Comparison of ENCODE assay signal across 33 cellular contexts in genomic region chr2:135650721-135651120, GRCh38.
A peak's percentile ranks its signal among the peaks of the same experiment; 100 is the strongest.
DNase-seq lines count a peak whose midpoint lies in the region; ATAC-seq, FAIRE-seq and TF ChIP-seq lines count a peak whose summit lies in the region.
"Had no signal": no experiment of that assay in that cellular context is flagged by ENCODE, and none has a peak within 500 bp of the region (broad histone marks: within the 10 kb centered on the region; RNA-seq: fewer than 3 reads in every experiment).

No MANE protein-coding gene starts in this region.

- 78% methylated on average over 1 of the region's 1 CpG for WGBS in SK-N-SH (ENCODE audit: low lambda C conversion rate)
- 91 to 98% methylated on average over 1 of the region's 1 CpG for WGBS in upper lobe of left lung, 2 donors

- H3K9ac ChIP-seq in SK-N-SH = no peak overlapping the region
- H3K9ac ChIP-seq in MM.1S (ENCODE audit: low read length) = no peak overlapping the region
- H3K9ac ChIP-seq: BLaER1 had no signal

- H4K20me1 ChIP-seq in SK-N-SH (ENCODE audit: insufficient read depth) = no peaks in the 10 kb centered on the region
- H4K20me1 ChIP-seq in MM.1S (ENCODE audit: insufficient read depth, low read length) = no peaks in the 10 kb centered on the region
- H4K20me1 ChIP-seq: BLaER1 had no signal

- H3K79me2 ChIP-seq in SK-N-SH (ENCODE audit: insufficient read depth) = no peaks in the 10 kb centered on the region
- no peaks in the 10 kb centered on the region for H3K79me2 ChIP-seq in MM.1S (ENCODE audit: low read length)

- no peak for TF ChIP-seq RAD21 in SK-N-SH (IDR thresholded peaks at IDR 0.05; ENCODE audit: low read length)

- peak; percentile 81 for FAIRE-seq in H54 (lab: Jason Lieb, UNC)

- CTCF ChIA-PET in SK-N-SH (lab: Yijun Ruan, JAX) = no interaction called here

- H3K27me3 ChIP-seq in SK-N-SH (ENCODE audit: insufficient read depth) = no peaks in the 10 kb centered on the region
- H3K27me3 ChIP-seq in MM.1S (replicated peaks; ENCODE audit: insufficient read depth, low read length) = no peaks in the 10 kb centered on the region
- H3K27me3 ChIP-seq in upper lobe of left lung = no peaks in the 10 kb centered on the region
- H3K27me3 ChIP-seq: BLaER1, esophagus squamous epithelium, gastroesophageal sphincter, suprapubic skin, upper lobe of right lung had no signal

- H3K4me2 ChIP-seq in SK-N-SH = no peak overlapping the region
- H3K4me2 ChIP-seq in MM.1S (ENCODE audit: low read depth, low read length) = no peak overlapping the region
- H3K4me2 ChIP-seq: BLaER1, PC-9 had no signal

- H3K9me3 ChIP-seq in SK-N-SH (no peaks in the 10 kb centered on the region), MM.1S (replicated peaks; ENCODE audit: insufficient read depth, low read length) (no peaks in the 10 kb centered on the region), upper lobe of left lung (no peaks in the 10 kb centered on the region)
- H3K9me3 ChIP-seq: BLaER1, esophagus squamous epithelium, gastroesophageal sphincter, suprapubic skin, upper lobe of right lung had no signal

- H3K4me3 ChIP-seq in SK-N-SH (ENCODE audit: low read depth in 2 of 2, low read length in 1 of 2) = no peak overlapping the region
- no peak overlapping the region for H3K4me3 ChIP-seq in MM.1S (ENCODE audit: low read length)
- no peak overlapping the region for H3K4me3 ChIP-seq in upper lobe of left lung
- H3K4me3 ChIP-seq: BLaER1, esophagus squamous epithelium, gastroesophageal sphincter, lung, PC-9, skin epidermis, suprapubic skin, upper lobe of right lung had no signal

- DNase-seq in H54 (ENCODE audit: insufficient read length, low spot score) = no peak
- DNase-seq in LHCN-M2 (ENCODE audit: low read depth) = peak; percentile 61
- no peak for DNase-seq in SK-N-SH
- peak; percentile 57 for DNase-seq in foreskin melanocyte
- no peak for DNase-seq in MM.1S
- DNase-seq in iPS-NIHi7 (ENCODE audit: extremely low spot score) = no peak
- DNase-seq in upper lobe of left lung = no peak
- DNase-seq: activated CD4-positive, alpha-beta T cell treated with anti-CD3 and anti-CD28 coated beads for 36 hours; activated CD8-positive, alpha-beta T cell treated with anti-CD3 and anti-CD28 coated beads for 36 hours; activated effector memory CD4-positive, alpha-beta T cell treated with Interleukin-2 at 50 U/mL for 16 hours; activated naive CD8-positive, alpha-beta T cell treated with anti-CD3 and anti-CD28 coated beads, Interleukin-2, amount 10 ng/mL, durations not matched to agents 7 days and 5 days; DMS153; esophagus squamous epithelium; H7; hippocampal formation; immature natural killer cell; IMR-90; left cardiac atrium; NCI-H2029 treated with DMSO at 0.1 percent for 48 hours; NCI-H226; NCI-H526 treated with DMSO at 0.1 percent for 48 hours; NK-92 treated with Interleukin-12 subunit alpha and Interleukin-12 subunit beta, amount 100 ng/mL, for 24 hours; PC-9; SHP77; stimulated activated naive B cell treated with anti-CD40 and anti-IgM and Interleukin-4, amounts not matched to agents 10 μg/mL and 1 μg/mL and 100 μg/mL, for 72 hours; upper lobe of right lung had no signal

- H3K27ac ChIP-seq in SK-N-SH (ENCODE audit: low read depth in 2 of 2, low read length in 1 of 2) (no peak overlapping the region; a peak in 1 of 4 replicates), MM.1S (ENCODE audit: low read length) (no peak overlapping the region), upper lobe of left lung (no peak overlapping the region)
- H3K27ac ChIP-seq: BLaER1, esophagus squamous epithelium, gastroesophageal sphincter, PC-9, skin epidermis, suprapubic skin, upper lobe of right lung, VCaP had no signal

- H3K9me2 ChIP-seq in SK-N-SH (no peaks in the 10 kb centered on the region), MM.1S (replicated peaks; ENCODE audit: insufficient read depth, low read length) (no peaks in the 10 kb centered on the region)

- H3F3A ChIP-seq in SK-N-SH (replicated peaks; ENCODE audit: insufficient read depth) = no peaks in the 10 kb centered on the region
- H3F3A ChIP-seq in MM.1S (ENCODE audit: insufficient read depth, low read length) = no peaks in the 10 kb centered on the region

- H3K36me3 ChIP-seq in SK-N-SH (replicated peaks in 1 of 2; ENCODE audit: control insufficient read depth in 1 of 2, insufficient read depth in 2 of 2, low read length in 1 of 2) (peaks cover 24 to 34% of the 10 kb centered on the region in 2 experiments), MM.1S (replicated peaks; ENCODE audit: insufficient read depth, low read length) (no peaks in the 10 kb centered on the region; the same call in 1 of the 2 replicates), upper lobe of left lung (peaks cover under 1 to 32% (median 12%) of the 10 kb centered on the region in 4 donors)

- TF ChIP-seq CTCF in SK-N-SH (IDR thresholded peaks at IDR 0.05) (no peak), MM.1S (IDR thresholded peaks at IDR 0.05; ENCODE audit: low read length) (no peak), upper lobe of left lung (IDR thresholded peaks at IDR 0.05) (no peak)

- H3K4me1 ChIP-seq in SK-N-SH (ENCODE audit: control insufficient read depth in 1 of 2, insufficient read depth in 2 of 2, low read depth in 1 of 2, low read length in 1 of 2) (peaks cover 0 to 12% of the 10 kb centered on the region in 2 experiments; a peak in 1 of 4 replicates), MM.1S (ENCODE audit: low read length) (no peaks in the 10 kb centered on the region), upper lobe of left lung (no peaks in the 10 kb centered on the region)
- H3K4me1 ChIP-seq: BLaER1, esophagus squamous epithelium, gastroesophageal sphincter, suprapubic skin, upper lobe of right lung had no signal

- no peak overlapping the region for H2AFZ ChIP-seq in SK-N-SH (ENCODE audit: low read depth)
- no peak overlapping the region for H2AFZ ChIP-seq in MM.1S (ENCODE audit: low read length)
- H2AFZ ChIP-seq: PC-9 had no signal

- POLR2A ChIA-PET in SK-N-SH (lab: Yijun Ruan, JAX) = no interaction called here

- TF ChIP-seq POLR2A in H54 (IDR thresholded peaks at IDR 0.05; ENCODE audit: low read depth, low read length) = no peak
- TF ChIP-seq POLR2A in upper lobe of left lung (IDR thresholded peaks at IDR 0.05) = no peak

- ATAC-seq in HG03469 (IDR thresholded peaks at IDR 0.05; ENCODE audit: unreplicated experiment) = no peak
- ATAC-seq in upper lobe of left lung (ENCODE audit: low FRiP score in 2 of 2) = no peak
- ATAC-seq: activated CD4-positive, alpha-beta T cell treated with anti-CD3 and anti-CD28 coated beads for 36 hours; activated CD8-positive, alpha-beta T cell treated with anti-CD3 and anti-CD28 coated beads for 36 hours; gastroesophageal sphincter; left cardiac atrium; stimulated activated naive B cell treated with anti-CD40 and anti-IgM and Interleukin-4, amounts not matched to agents 10 μg/mL and 1 μg/mL and 100 μg/mL, for 72 hours; upper lobe of right lung had no signal

- TF ChIP-seq EP300 in SK-N-SH (IDR thresholded peaks at IDR 0.05; ENCODE audit: borderline replicate concordance in 1 of 2, low read depth in 1 of 2, low read length in 1 of 2) = peak in 1 of 2 experiments; percentile 33; a peak in 1 of 4 replicates
- TF ChIP-seq EP300 in upper lobe of left lung (IDR thresholded peaks at IDR 0.05) = no peak

TF ChIP-seq in SK-N-SH, 30 proteins besides CTCF, POLR2A, EP300 and RAD21:
- TF ChIP-seq TCF12 (IDR thresholded peaks at IDR 0.05) = peak; percentile 58; the same call in 1 of the 2 replicates
- TF ChIP-seq, protein P1, sequence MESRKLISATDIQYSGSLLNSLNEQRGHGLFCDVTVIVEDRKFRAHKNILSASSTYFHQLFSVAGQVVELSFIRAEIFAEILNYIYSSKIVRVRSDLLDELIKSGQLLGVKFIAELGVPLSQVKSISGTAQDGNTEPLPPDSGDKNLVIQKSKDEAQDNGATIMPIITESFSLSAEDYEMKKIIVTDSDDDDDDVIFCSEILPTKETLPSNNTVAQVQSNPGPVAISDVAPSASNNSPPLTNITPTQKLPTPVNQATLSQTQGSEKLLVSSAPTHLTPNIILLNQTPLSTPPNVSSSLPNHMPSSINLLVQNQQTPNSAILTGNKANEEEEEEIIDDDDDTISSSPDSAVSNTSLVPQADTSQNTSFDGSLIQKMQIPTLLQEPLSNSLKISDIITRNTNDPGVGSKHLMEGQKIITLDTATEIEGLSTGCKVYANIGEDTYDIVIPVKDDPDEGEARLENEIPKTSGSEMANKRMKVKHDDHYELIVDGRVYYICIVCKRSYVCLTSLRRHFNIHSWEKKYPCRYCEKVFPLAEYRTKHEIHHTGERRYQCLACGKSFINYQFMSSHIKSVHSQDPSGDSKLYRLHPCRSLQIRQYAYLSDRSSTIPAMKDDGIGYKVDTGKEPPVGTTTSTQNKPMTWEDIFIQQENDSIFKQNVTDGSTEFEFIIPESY (IDR thresholded peaks at IDR 0.05; ENCODE audit: borderline replicate concordance, low read depth) = no peak
- peak; percentile 76 for TF ChIP-seq PBX3 (IDR thresholded peaks at IDR 0.05)
TF ChIP-seq in SK-N-SH: peak in this region for 2.

Comparison
In these comparisons a context has a peak if more than half of its experiments do, and no peak if none do; other contexts are left out.
1. DNase-seq: peak in LHCN-M2 (single experiment) and foreskin melanocyte (single experiment); none in H54 (single experiment), SK-N-SH (single experiment), MM.1S (single experiment), iPS-NIHi7 (single experiment) and upper lobe of left lung (0 of 2).